Comparison of ENCODE assay signal across 22 cellular contexts in genomic region chr1:18668750-18669404, GRCh38. TPM values are rescaled to one million over a fixed set of nuclear protein-coding genes. Genes with fewer than 3 reads are reported as not detected.
DNase-seq lines count a peak whose midpoint lies in the region; ATAC-seq, FAIRE-seq and TF ChIP-seq lines count a peak whose summit lies in the region.
"Had no signal": no experiment of that assay in that cellular context is flagged by ENCODE, and none has a peak within 500 bp of the region (broad histone marks: within the 10 kb centered on the region; RNA-seq: fewer than 3 reads in every experiment).

No MANE protein-coding gene starts in this region.

- H3K36me3 ChIP-seq in SK-N-MC (ENCODE audit: insufficient read depth, low read length), result peaks cover 16% of the 10 kb centered on the region; the same call in 1 of the 2 replicates
- H3K36me3 ChIP-seq in transverse colon, result no peaks in the 10 kb centered on the region
- H3K36me3 ChIP-seq: BLaER1 treated with 17β-estradiol and CSF1 and Interleukin-3, amounts not matched to agents 10 nM and 100 nM had no signal

- H3K27ac ChIP-seq in SK-N-MC (peak overlapping the region; percentile 73), transverse colon (peak overlapping the region in 1 of 4 donors; percentile 58)
- H3K27ac ChIP-seq: BLaER1 treated with 17β-estradiol and CSF1 and Interleukin-3, amounts not matched to agents 10 nM and 100 nM; body of pancreas; dorsolateral prefrontal cortex had no signal

- DNase-seq in NCI-H2029 (lab: John Stamatoyannopoulos, UW) (peak; percentile 6), NCI-H2029 treated with DMSO at 0.1 percent for 48 hours (lab: John Stamatoyannopoulos, UW) (no peak), SK-N-MC (ENCODE audit: low read depth, low spot score) (no peak), iris pigment epithelial cell (ENCODE audit: low read depth) (peak; percentile 5), transverse colon (peak; percentile 49), RCC 7860 (ENCODE audit: low spot score) (no peak), Right ventricle myocardium inferior (ENCODE audit: missing footprints) (no peak)
- no peak for DNase-seq in activated effector memory CD4-positive, alpha-beta T cell treated with anti-CD3 and anti-CD28 coated beads, Interleukin-2, amount 50 U/mL, for 16 hours
- DNase-seq: 8988T; activated CD4-positive, alpha-beta T cell treated with anti-CD3 and anti-CD28 coated beads, Interleukin-2, amount 10 ng/mL, durations not matched to agents 7 days and 5 days; activated naive CD4-positive, alpha-beta T cell treated with anti-CD3 and anti-CD28 coated beads, Interleukin-2, amount 50 U/mL, for 16 hours; activated T-cell treated with anti-CD3 and anti-CD28 coated beads for 4 hours; DND-41; dorsolateral prefrontal cortex; hippocampal formation; left cardiac atrium; NCI-H1092; small intestine had no signal

- H3K27me3 ChIP-seq in transverse colon, result peaks cover 4% of the 10 kb centered on the region
- H3K27me3 ChIP-seq: body of pancreas had no signal

- no peak for FAIRE-seq in RCC 7860 (lab: Jason Lieb, UNC)
- FAIRE-seq: GM19239, small intestine had no signal

- no peak for ATAC-seq in Right ventricle myocardium inferior
- ATAC-seq: body of pancreas had no signal

- H3K4me3 ChIP-seq in SK-N-MC (no peak overlapping the region), transverse colon (no peak overlapping the region)
- H3K4me3 ChIP-seq: BLaER1 treated with 17β-estradiol and CSF1 and Interleukin-3, amounts not matched to agents 10 nM and 100 nM; body of pancreas; dorsolateral prefrontal cortex had no signal

- intact Hi-C loops in transverse colon (cut with DNase I; ENCODE audit: low total_unique reads), result no loop called here
- intact Hi-C loops in Right ventricle myocardium inferior (cut with DNase I), result no loop called here

- no peak for TF ChIP-seq POLR2A in transverse colon (IDR thresholded peaks at IDR 0.05)

- TF ChIP-seq CTCF in transverse colon (IDR thresholded peaks at IDR 0.05), result no peak

- no peak for TF ChIP-seq EP300 in transverse colon (IDR thresholded peaks at IDR 0.05; ENCODE audit: low read depth)

- no peak overlapping the region for H3K9ac ChIP-seq in SK-N-MC (ENCODE audit: insufficient read length)
- H3K9ac ChIP-seq: BLaER1 treated with 17β-estradiol and CSF1 and Interleukin-3, amounts not matched to agents 10 nM and 100 nM had no signal

- WGBS in transverse colon (ENCODE audit: low coverage in 1 of 2), 2 donors, result 53% methylated on average over 3 of the region's 4 CpGs; no CpG with 5 or more reads in 1 of the 2 donors

- H3K9me3 ChIP-seq in SK-N-MC (ENCODE audit: low read depth, low read length) (no peaks in the 10 kb centered on the region), transverse colon (no peaks in the 10 kb centered on the region)
- H3K9me3 ChIP-seq: BLaER1 treated with 17β-estradiol and CSF1 and Interleukin-3, amounts not matched to agents 10 nM and 100 nM; body of pancreas had no signal

- in situ Hi-C loops in transverse colon (cut with MboI; ENCODE audit: low pct_ligation_motif_present in 1 of 4, low pct_unique_long_range_greater_than_20kb in 1 of 4, low sequenced_read_pairs in 3 of 4), result no loop called here

- peaks cover 0 to 17% (median 7%) of the 10 kb centered on the region in 4 donors for H3K4me1 ChIP-seq in transverse colon

RNA-seq across cellular contexts. Expression of gene PAX7, which starts 38.2 kb away (rescaled TPM):
- total RNA-seq in transverse colon (not detected), Right ventricle myocardium inferior (not detected)
- total RNA-seq: activated CD4-positive, alpha-beta T cell treated with anti-CD3 and anti-CD28 coated beads, Interleukin-2, amount 10 ng/mL, durations not matched to agents 7 days and 5 days; body of pancreas; left cardiac atrium; osteocyte had no signal

Comparison
In these comparisons a context has a peak if more than half of its experiments do, and no peak if none do; other contexts are left out.
1. DNase-seq: peak in NCI-H2029 (single experiment), iris pigment epithelial cell (single experiment) and transverse colon (single experiment); none in NCI-H2029 treated with DMSO at 0.1 percent for 48 hours (single experiment), SK-N-MC (single experiment), RCC 7860 (single experiment), Right ventricle myocardium inferior (single experiment) and activated effector memory CD4-positive, alpha-beta T cell treated with anti-CD3 and anti-CD28 coated beads, Interleukin-2, amount 50 U/mL, for 16 hours (single experiment).